In the genomic region with DNA sequence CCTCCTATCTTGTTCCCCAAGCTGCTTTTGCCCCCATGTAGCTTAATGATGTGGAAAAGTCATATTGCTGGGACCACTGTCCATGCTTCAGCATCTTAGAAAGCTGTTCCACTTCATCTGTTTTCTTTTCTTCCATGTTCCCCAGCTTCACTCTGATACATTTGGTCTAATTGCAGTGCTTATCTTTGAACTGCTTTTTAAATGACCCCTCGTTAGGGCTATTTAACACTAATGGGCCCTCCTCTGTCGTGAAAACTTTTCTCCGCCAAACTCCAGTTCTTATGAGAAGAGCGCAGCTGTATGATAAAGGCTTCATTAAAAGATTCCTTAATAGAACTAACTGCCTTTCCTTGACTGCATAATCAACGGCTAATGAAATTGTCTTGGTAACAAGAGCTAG, we compare ENCODE assay signal across 10 cellular contexts.
A peak's percentile ranks its signal among the peaks of the same experiment; 100 is the strongest.
DNase-seq lines count a peak whose midpoint lies in the region; ATAC-seq and TF ChIP-seq lines count a peak whose summit lies in the region.
"Had no signal": no experiment of that assay in that cellular context is flagged by ENCODE, and none has a peak within 500 bp of the region (broad histone marks: within the 10 kb centered on the region; RNA-seq: fewer than 3 reads in every experiment).

No MANE protein-coding gene starts in this region.

- H3K27ac ChIP-seq in esophagus muscularis mucosa (replicated peaks in 1 of 4) (no peak overlapping the region), neuronal stem cell (replicated peaks; ENCODE audit: low read length) (peak overlapping the region; percentile 14), A673 (ENCODE audit: low read depth, low read length, poor library complexity, severe bottlenecking) (no peak overlapping the region)
- H3K27ac ChIP-seq: BLaER1 had no signal

- CTCF ChIA-PET in A673 (lab: Charles Lee) = no interaction called here

- H3K18ac ChIP-seq in neuronal stem cell (ENCODE audit: low read length) = no peak overlapping the region

- POLR2A ChIA-PET in A673 (lab: Charles Lee; ENCODE audit: low non-redundant PET) = no interaction called here

- H3K14ac ChIP-seq in neuronal stem cell (ENCODE audit: low read length) = no peak overlapping the region

- DNase-seq in NCI-H1105 (lab: John Stamatoyannopoulos, UW) (peak; percentile 9), esophagus muscularis mucosa (ENCODE audit: extremely low spot score) (peak; percentile 66), neuronal stem cell (ENCODE audit: low spot score) (peak; percentile 8), mesenteric fat pad (ENCODE audit: low spot score) (no peak), A673 (ENCODE audit: low spot score) (no peak)
- DNase-seq: Calu3; CD8-positive, alpha-beta T cell had no signal

- no peaks in the 10 kb centered on the region for H3K36me3 ChIP-seq in esophagus muscularis mucosa
- peaks cover 2 to 95% of the 10 kb centered on the region in 2 donors for H3K36me3 ChIP-seq in neuronal stem cell (replicated peaks in 1 of 2; ENCODE audit: control insufficient read depth in 2 of 2, insufficient read depth in 2 of 2, low read length in 2 of 2)
- no peaks in the 10 kb centered on the region for H3K36me3 ChIP-seq in A673 (ENCODE audit: insufficient read depth, low read length, poor library complexity, severe bottlenecking)
- H3K36me3 ChIP-seq: BLaER1, HAP-1 had no signal

- no peak overlapping the region for H3K9ac ChIP-seq in neuronal stem cell (ENCODE audit: low read depth, low read length, poor library complexity)
- H3K9ac ChIP-seq: BLaER1 had no signal

- intact Hi-C loops in esophagus muscularis mucosa (cut with DNase I) (no loop called here), A673 (cut with micrococcal nuclease; ENCODE audit: unreplicated experiment) (no loop called here)

- H3K9me3 ChIP-seq in esophagus muscularis mucosa = no peaks in the 10 kb centered on the region
- peaks cover 0 to 12% of the 10 kb centered on the region in 2 donors for H3K9me3 ChIP-seq in neuronal stem cell (replicated peaks in 1 of 2; ENCODE audit: control insufficient read depth in 2 of 2, insufficient read depth in 1 of 2, low read depth in 1 of 2, low read length in 2 of 2)
- H3K9me3 ChIP-seq in A673 (ENCODE audit: low read depth, low read length, poor library complexity, severe bottlenecking) = no peaks in the 10 kb centered on the region
- H3K9me3 ChIP-seq: BLaER1, HAP-1 had no signal

- no peak for TF ChIP-seq EP300 in esophagus muscularis mucosa (IDR thresholded peaks at IDR 0.05)

- H4K8ac ChIP-seq in neuronal stem cell (ENCODE audit: low read depth, low read length) = no peak overlapping the region

- no peak overlapping the region for H2AK5ac ChIP-seq in neuronal stem cell (ENCODE audit: low read depth, low read length)

- H3K79me1 ChIP-seq in neuronal stem cell (ENCODE audit: low read depth, low read length) = no peaks in the 10 kb centered on the region

- H2BK15ac ChIP-seq in neuronal stem cell (ENCODE audit: low read length) = no peak overlapping the region

- no peak for TF ChIP-seq CTCF in esophagus muscularis mucosa (IDR thresholded peaks at IDR 0.05)
- no peak for TF ChIP-seq CTCF in A673 (conservative IDR thresholded peaks at IDR 0.05; ENCODE audit: low read depth, low read length)

- no peak overlapping the region for H2BK12ac ChIP-seq in neuronal stem cell (ENCODE audit: low read length)

- H4K91ac ChIP-seq in neuronal stem cell (ENCODE audit: low read depth, low read length, poor library complexity) = no peak overlapping the region

- H3K4ac ChIP-seq in neuronal stem cell (ENCODE audit: low read length) = no peak overlapping the region

- no peak overlapping the region for H3K23ac ChIP-seq in neuronal stem cell (ENCODE audit: low read depth, low read length, poor library complexity)

- H3K4me1 ChIP-seq in esophagus muscularis mucosa (peaks cover 0 to 10% (median 5%) of the 10 kb centered on the region in 4 donors), neuronal stem cell (ENCODE audit: control insufficient read depth in 2 of 2, insufficient read depth in 1 of 2, low read depth in 1 of 2, low read length in 2 of 2) (peaks cover 0 to 14% of the 10 kb centered on the region in 2 donors), A673 (ENCODE audit: insufficient read depth, low read length, poor library complexity, severe bottlenecking) (no peaks in the 10 kb centered on the region)
- H3K4me1 ChIP-seq: BLaER1, HAP-1 had no signal

- H3K4me3 ChIP-seq in esophagus muscularis mucosa (no peak overlapping the region), neuronal stem cell (ENCODE audit: low read length in 2 of 2) (no peak overlapping the region), A673 (ENCODE audit: low read depth, low read length, poor library complexity, severe bottlenecking) (no peak overlapping the region)
- H3K4me3 ChIP-seq: BLaER1, HAP-1 had no signal

- no peak overlapping the region for H2BK120ac ChIP-seq in neuronal stem cell (ENCODE audit: low read depth, low read length)

- no TSS peak for BruUV-seq in A673 (replicated peaks; lab: Mats Ljungman, UMichigan)

- H3K27me3 ChIP-seq in esophagus muscularis mucosa = no peaks in the 10 kb centered on the region
- no peaks in the 10 kb centered on the region for H3K27me3 ChIP-seq in neuronal stem cell (ENCODE audit: control insufficient read depth in 3 of 3, insufficient read depth in 3 of 3, low read depth in 1 of 3, low read length in 3 of 3)
- no peaks in the 10 kb centered on the region for H3K27me3 ChIP-seq in A673 (replicated peaks; ENCODE audit: insufficient read depth, low read depth, low read length, poor library complexity)
- H3K27me3 ChIP-seq: BLaER1 had no signal

- 93% methylated on average over 5 of the region's 5 CpGs for WGBS in esophagus muscularis mucosa
- WGBS in neuronal stem cell (ENCODE audit: extremely low coverage in 2 of 2, insufficient read length in 2 of 2, insufficient replicate concordance in 1 of 2), 2 donors = no CpG with 5 or more reads among the region's 5 CpGs

- no peak overlapping the region for H2BK5ac ChIP-seq in neuronal stem cell (ENCODE audit: low read length)

- no peak for TF ChIP-seq POLR2A in esophagus muscularis mucosa (IDR thresholded peaks at IDR 0.05; ENCODE audit: low read depth)

- no peak for ATAC-seq in HG02973 (IDR thresholded peaks at IDR 0.05; ENCODE audit: unreplicated experiment)
- ATAC-seq: CD8-positive, alpha-beta T cell had no signal

- H2AFZ ChIP-seq in neuronal stem cell (ENCODE audit: low read length) = no peak overlapping the region

- H3K4me2 ChIP-seq in neuronal stem cell (ENCODE audit: insufficient read depth, low read length, poor library complexity, severe bottlenecking) = no peak overlapping the region
- H3K4me2 ChIP-seq: BLaER1 had no signal

Comparison
In these comparisons a context has a peak if more than half of its experiments do, and no peak if none do; other contexts are left out.
1. DNase-seq: peak in NCI-H1105 (single experiment), esophagus muscularis mucosa (single experiment) and neuronal stem cell (single experiment); none in mesenteric fat pad (single experiment) and A673 (single experiment).